ENCODE assay signal across 9 cellular contexts in genomic region chr19:29943615-29944014, GRCh38. TPM values are rescaled to one million over a fixed set of nuclear protein-coding genes. Genes with fewer than 3 reads are reported as not detected.
DNase-seq lines count a peak whose midpoint lies in the region; ATAC-seq and TF ChIP-seq lines count a peak whose summit lies in the region.
"Had no signal": no experiment of that assay in that cellular context is flagged by ENCODE, and none has a peak within 500 bp of the region (broad histone marks: within the 10 kb centered on the region; RNA-seq: fewer than 3 reads in every experiment).

No MANE protein-coding gene starts in this region.

- H3K27ac Mint-ChIP-seq in activated naive CD8-positive, alpha-beta T cell treated with anti-CD3 and anti-CD28 coated beads, Interleukin-2, amount 50 U/mL, for 24 hours, result peak overlapping the region; percentile 96

- no peak for DNase-seq in A673 (ENCODE audit: low spot score)
- DNase-seq in activated naive CD8-positive, alpha-beta T cell treated with anti-CD3 and anti-CD28 coated beads, Interleukin-2, amount 50 U/mL, for 24 hours, result no peak
- DNase-seq in kidney epithelial cell (ENCODE audit: low read depth), result no peak
- no peak for DNase-seq in DMS53 treated with DMSO at 0.1 percent for 48 hours (lab: John Stamatoyannopoulos, UW; ENCODE audit: unreplicated experiment)
- no peak for DNase-seq in stimulated activated naive CD4-positive, alpha-beta T cell (lab: John Stamatoyannopoulos, UW)
- no peak for DNase-seq in NCI-H2227 treated with DMSO at 0.1 percent for 48 hours (lab: John Stamatoyannopoulos, UW)
- DNase-seq: NCI-H510A treated with DMSO at 0.1 percent for 48 hours had no signal

- intact Hi-C loops in A673 (cut with micrococcal nuclease; ENCODE audit: unreplicated experiment), result no loop called here

- H3K27ac ChIP-seq in A673 (ENCODE audit: low read depth, low read length, poor library complexity, severe bottlenecking), result no peak overlapping the region
- H3K27ac ChIP-seq in HEK293 (ENCODE audit: extremely low read depth, low read depth, low read length), result no peak overlapping the region

- peak overlapping the region; percentile 95 for H3K4me3 Mint-ChIP-seq in activated naive CD8-positive, alpha-beta T cell treated with anti-CD3 and anti-CD28 coated beads, Interleukin-2, amount 50 U/mL, for 24 hours

- POLR2A ChIA-PET in A673 (lab: Charles Lee; ENCODE audit: low non-redundant PET) (no interaction called here), HEK293 (lab: Yijun Ruan, JAX) (no interaction called here)

- H3K36me3 ChIP-seq in A673 (ENCODE audit: insufficient read depth, low read length, poor library complexity, severe bottlenecking) (no peaks in the 10 kb centered on the region), HEK293 (ENCODE audit: control insufficient read depth in 2 of 2, insufficient read depth in 1 of 2, low read length in 2 of 2) (no peaks in the 10 kb centered on the region), kidney epithelial cell (ENCODE audit: control insufficient read depth, insufficient read depth, low read length) (no peaks in the 10 kb centered on the region)

- H3K4me1 Mint-ChIP-seq in activated naive CD8-positive, alpha-beta T cell treated with anti-CD3 and anti-CD28 coated beads, Interleukin-2, amount 50 U/mL, for 24 hours, result peaks cover 60% of the 10 kb centered on the region

- CTCF ChIA-PET in A673 (lab: Charles Lee), result no interaction called here
- CTCF ChIA-PET in HEK293 (lab: Yijun Ruan, JAX), result interaction anchor here (1.0 to 1.2 kb wide), 2 partner anchors 21 to 60 kb away, joined by 3 read pairs; no protein-coding TSS in a partner anchor

- no peaks in the 10 kb centered on the region for H3K27me3 Mint-ChIP-seq in activated naive CD8-positive, alpha-beta T cell treated with anti-CD3 and anti-CD28 coated beads, Interleukin-2, amount 50 U/mL, for 24 hours

- H3K4me1 ChIP-seq in A673 (ENCODE audit: insufficient read depth, low read length, poor library complexity, severe bottlenecking) (peaks cover 28% of the 10 kb centered on the region), HEK293 (ENCODE audit: control insufficient read depth, insufficient read depth, low read length) (peaks cover 51% of the 10 kb centered on the region)

- peaks cover 4% of the 10 kb centered on the region for H3K9me3 Mint-ChIP-seq in activated naive CD8-positive, alpha-beta T cell treated with anti-CD3 and anti-CD28 coated beads, Interleukin-2, amount 50 U/mL, for 24 hours

- ATAC-seq in activated naive CD8-positive, alpha-beta T cell treated with anti-CD3 and anti-CD28 coated beads, Interleukin-2, amount 50 U/mL, for 24 hours, result no peak
- ATAC-seq in GM21360 (IDR thresholded peaks at IDR 0.05; ENCODE audit: unreplicated experiment), result no peak

- no peak for TF ChIP-seq CTCF in A673 (conservative IDR thresholded peaks at IDR 0.05; ENCODE audit: low read depth, low read length)
- TF ChIP-seq CTCF in HEK293 (tag by site-specific recombination; IDR thresholded peaks at IDR 0.05), result no peak
- TF ChIP-seq CTCF in kidney epithelial cell (IDR thresholded peaks at IDR 0.05; ENCODE audit: insufficient read depth, low read length, poor library complexity, severe bottlenecking), result no peak

- H3K4me3 ChIP-seq in A673 (ENCODE audit: low read depth, low read length, poor library complexity, severe bottlenecking), result peak overlapping the region; percentile 81
- H3K4me3 ChIP-seq in HEK293 (ENCODE audit: low read depth, low read length), result peak overlapping the region; percentile 79; the same call in 1 of the 2 replicates
- peak overlapping the region; percentile 1 for H3K4me3 ChIP-seq in kidney epithelial cell (ENCODE audit: low read depth, low read length)

- no peaks in the 10 kb centered on the region for H3K27me3 ChIP-seq in A673 (replicated peaks; ENCODE audit: insufficient read depth, low read depth, low read length, poor library complexity)
- H3K27me3 ChIP-seq in kidney epithelial cell (ENCODE audit: control insufficient read depth, insufficient read depth, low read length), result no peaks in the 10 kb centered on the region

- no TSS peak for BruUV-seq in A673 (replicated peaks; lab: Mats Ljungman, UMichigan)

- H3K9me3 ChIP-seq in A673 (ENCODE audit: low read depth, low read length, poor library complexity, severe bottlenecking), result no peaks in the 10 kb centered on the region
- no peaks in the 10 kb centered on the region for H3K9me3 ChIP-seq in HEK293 (ENCODE audit: control insufficient read depth, insufficient read depth, low read depth, low read length)

- H3K36me3 Mint-ChIP-seq in activated naive CD8-positive, alpha-beta T cell treated with anti-CD3 and anti-CD28 coated beads, Interleukin-2, amount 50 U/mL, for 24 hours (ENCODE audit: low read depth), result peaks cover 29% of the 10 kb centered on the region

TF ChIP-seq in HEK293, 187 proteins besides CTCF, POLR2A, EP300 and RAD21:
- TF ChIP-seq ZSCAN16 (tag by site-specific recombination; IDR thresholded peaks at IDR 0.05) (no peak), ZNF580 (tag by site-specific recombination; IDR thresholded peaks at IDR 0.05) (peak; percentile 25; the same call in 1 of the 2 replicates), ZNF654 (tag by site-specific recombination; IDR thresholded peaks at IDR 0.05; ENCODE audit: low read depth) (no peak), IKZF3 (tag by site-specific recombination; IDR thresholded peaks at IDR 0.05) (peak; percentile 26; the same call in 1 of the 2 replicates), SCRT1 (tag by site-specific recombination; IDR thresholded peaks at IDR 0.05; ENCODE audit: borderline replicate concordance) (peak; percentile 69), YY1 (tag by site-specific recombination; IDR thresholded peaks at IDR 0.05) (peak; percentile 81), ZBTB20 (tag by site-specific recombination; IDR thresholded peaks at IDR 0.05) (peak; percentile 34; the same call in 1 of the 2 replicates), SCRT2 (tag by site-specific recombination; IDR thresholded peaks at IDR 0.05) (peak; percentile 95), ZNF280D (tag by site-specific recombination; IDR thresholded peaks at IDR 0.05) (0 out of 2 replicates have a peak, but pooled peaks have one; percentile 39), ZNF488 (tag by site-specific recombination; IDR thresholded peaks at IDR 0.05) (no peak), ZNF121 (tag by site-specific recombination; IDR thresholded peaks at IDR 0.05) (0 out of 2 replicates have a peak, but pooled peaks have one; percentile 36), YY2 (tag by site-specific recombination; IDR thresholded peaks at IDR 0.05) (peak; percentile 75), ZFP37 (tag by site-specific recombination; IDR thresholded peaks at IDR 0.05) (peak; percentile 61; the same call in 1 of the 2 replicates), ZNF777 (tag by site-specific recombination; IDR thresholded peaks at IDR 0.05; ENCODE audit: borderline replicate concordance) (no peak)
TF ChIP-seq in HEK293: peak in this region for 10.

RNA-seq across cellular contexts. Expression of gene URI1, which starts 1.6 kb away (rescaled TPM):
- total RNA-seq in A673 (2021), result 88.6 and 93.0 TPM in 2 replicates
- total RNA-seq in kidney epithelial cell, result 47.3 and 52.0 TPM in 2 replicates

Comparison
In these comparisons a context has a peak if more than half of its experiments do, and no peak if none do; other contexts are left out.
1. H3K4me3 ChIP-seq: peak in every context shown above with its lines; median percentile 81 in A673; 79 in HEK293; 1 in kidney epithelial cell.